ENCODE assay signal across 8 cellular contexts in the genomic region with DNA sequence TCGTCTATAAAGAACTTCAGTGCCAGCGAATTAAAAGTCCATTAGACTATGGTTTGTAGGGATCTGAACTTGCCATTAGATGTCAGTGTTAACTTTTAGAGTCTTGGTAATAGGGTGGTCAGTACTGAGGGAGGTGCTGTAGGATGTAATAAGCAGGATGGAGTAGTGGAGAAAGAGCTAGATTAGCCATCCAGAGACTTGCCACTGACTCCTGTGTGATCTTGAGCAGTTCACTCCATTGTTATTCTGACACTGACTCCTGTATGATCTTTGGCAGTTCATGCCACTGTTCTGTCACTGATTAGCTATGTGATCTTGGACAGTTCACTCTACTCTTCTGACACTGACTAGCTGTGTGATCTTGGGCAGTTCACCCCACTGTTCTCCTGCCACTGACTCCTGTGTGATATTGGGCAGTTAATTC.
A peak's percentile ranks its signal among the peaks of the same experiment; 100 is the strongest.
DNase-seq lines count a peak whose midpoint lies in the region; ATAC-seq, FAIRE-seq and TF ChIP-seq lines count a peak whose summit lies in the region.

No MANE protein-coding gene starts in this region.

- H3K36me3 ChIP-seq in bronchial epithelial cell (ENCODE audit: control insufficient read depth, insufficient read depth, low read length), result no peaks in the 10 kb centered on the region
- H3K36me3 ChIP-seq in liver (ENCODE audit: control insufficient read depth in 4 of 4, insufficient read depth in 3 of 4, low read depth in 1 of 4, low read length in 3 of 4), result peaks cover 0 to 6% (median 0%) of the 10 kb centered on the region in 4 donors

- ATAC-seq in GM18511 (IDR thresholded peaks at IDR 0.05; ENCODE audit: unreplicated experiment), result no peak

- H3K9me3 Mint-ChIP-seq in activated naive CD4-positive, alpha-beta T cell treated with anti-CD3 and anti-CD28 coated beads, Interleukin-2, amount 10 ng/mL, durations not matched to agents 7 days and 5 days, result no peaks in the 10 kb centered on the region

- H3K9ac ChIP-seq in liver (ENCODE audit: low read depth in 1 of 2, low read length in 2 of 2), result no peak overlapping the region

- H3K27me3 Mint-ChIP-seq in activated naive CD4-positive, alpha-beta T cell treated with anti-CD3 and anti-CD28 coated beads, Interleukin-2, amount 10 ng/mL, durations not matched to agents 7 days and 5 days, result no peaks in the 10 kb centered on the region

- H3K4me1 ChIP-seq in liver (ENCODE audit: control insufficient read depth in 4 of 4, insufficient read depth in 4 of 4, low read length in 3 of 4), result no peaks in the 10 kb centered on the region

- FAIRE-seq in HTR-8/SVneo (lab: Jason Lieb, UNC), result peak; percentile 96
- FAIRE-seq in bronchial epithelial cell (lab: Jason Lieb, UNC), result peak; percentile 97

- H3K4me3 ChIP-seq in AG09309 (ENCODE audit: control insufficient read depth, low read depth, low read length), result no peak overlapping the region
- H3K4me3 ChIP-seq in bronchial epithelial cell (ENCODE audit: low read depth, low read length), result no peak overlapping the region
- no peak overlapping the region for H3K4me3 ChIP-seq in liver (ENCODE audit: low read depth in 1 of 3, low read length in 3 of 3)

- WGBS in liver, result 81% methylated on average over 2 of the region's 2 CpGs

- H3K9me3 ChIP-seq in liver (ENCODE audit: control insufficient read depth in 4 of 4, low read length in 3 of 4), result peaks cover 0 to 3% (median 0%) of the 10 kb centered on the region in 4 donors

- H3K27ac ChIP-seq in liver (ENCODE audit: low read depth in 1 of 2, low read length in 2 of 2), result no peak overlapping the region

- no peaks in the 10 kb centered on the region for H3K4me1 Mint-ChIP-seq in activated naive CD4-positive, alpha-beta T cell treated with anti-CD3 and anti-CD28 coated beads, Interleukin-2, amount 10 ng/mL, durations not matched to agents 7 days and 5 days

- peaks cover 21% of the 10 kb centered on the region for H3K36me3 Mint-ChIP-seq in activated naive CD4-positive, alpha-beta T cell treated with anti-CD3 and anti-CD28 coated beads, Interleukin-2, amount 10 ng/mL, durations not matched to agents 7 days and 5 days

- H3K4me3 Mint-ChIP-seq in activated naive CD4-positive, alpha-beta T cell treated with anti-CD3 and anti-CD28 coated beads, Interleukin-2, amount 10 ng/mL, durations not matched to agents 7 days and 5 days, result no peak overlapping the region

- TF ChIP-seq RAD21 in liver (IDR thresholded peaks at IDR 0.05), result peak; percentile 56 to 71

- no peak overlapping the region for H3K27ac Mint-ChIP-seq in activated naive CD4-positive, alpha-beta T cell treated with anti-CD3 and anti-CD28 coated beads, Interleukin-2, amount 10 ng/mL, durations not matched to agents 7 days and 5 days

- TF ChIP-seq CTCF in AG09309 (IDR thresholded peaks at IDR 0.05; ENCODE audit: control insufficient read depth, insufficient read depth, low read depth, low read length, missing control alignments) (peak; percentile 63), bronchial epithelial cell (IDR thresholded peaks at IDR 0.05; ENCODE audit: insufficient read depth, low read length, severe bottlenecking) (peak; percentile 25), liver (IDR thresholded peaks at IDR 0.05; ENCODE audit: low read depth, low read length, missing input control) (no peak)

- H3K27me3 ChIP-seq in bronchial epithelial cell (ENCODE audit: control insufficient read depth, insufficient read depth, low read length), result no peaks in the 10 kb centered on the region
- H3K27me3 ChIP-seq in liver (ENCODE audit: control insufficient read depth in 4 of 4, insufficient read depth in 4 of 4, low read length in 3 of 4), result no peaks in the 10 kb centered on the region

- DNase-seq in AG09309 (ENCODE audit: low read depth) (peak; percentile 63), HTR-8/SVneo (ENCODE audit: insufficient read length, low spot score) (peak; percentile 30), bronchial epithelial cell (ENCODE audit: low read depth) (peak; percentile 41), KG1 (lab: John Stamatoyannopoulos, UW) (no peak)
- no peak for DNase-seq in stimulated activated CD8-positive, alpha-beta memory T cell treated with anti-CD3 and anti-CD28 coated beads, Interleukin-4, amount 100 ng/mL, for 48 hours
- no peak for DNase-seq in activated naive CD4-positive, alpha-beta T cell treated with anti-CD3 and anti-CD28 coated beads, Interleukin-2, amount 10 ng/mL, durations not matched to agents 7 days and 5 days

- CTCF ChIA-PET in activated naive CD4-positive, alpha-beta T cell treated with anti-CD3 and anti-CD28 coated beads, Interleukin-2, amount 10 ng/mL, durations not matched to agents 7 days and 5 days (lab: Charles Lee), result interaction anchor here (0.6 to 1.0 kb wide), 6 partner anchors 12 to 183 kb away, joined by 3 read pairs; no protein-coding TSS in a partner anchor

TF ChIP-seq in liver, 16 proteins besides CTCF, POLR2A, EP300 and RAD21:
- TF ChIP-seq RXRA (IDR thresholded peaks at IDR 0.05) (no peak), FOXA1 (IDR thresholded peaks at IDR 0.05) (no peak), TAF1 (conservative IDR thresholded peaks at IDR 0.05) (no peak), GABPA (IDR thresholded peaks at IDR 0.05 in 1 of 2, conservative IDR thresholded peaks at IDR 0.05 in 1 of 2) (no peak), EGR1 (IDR thresholded peaks at IDR 0.05; ENCODE audit: low read depth in 2 of 2) (no peak), HNF4A (conservative IDR thresholded peaks at IDR 0.05) (no peak), FOXA2 (IDR thresholded peaks at IDR 0.05) (no peak), HNF4G (IDR thresholded peaks at IDR 0.05) (no peak), SP1 (IDR thresholded peaks at IDR 0.05) (no peak), JUND (IDR thresholded peaks at IDR 0.05) (no peak), NR2F2 (IDR thresholded peaks at IDR 0.05) (no peak), YY1 (IDR thresholded peaks at IDR 0.05) (no peak)
- TF ChIP-seq, protein P1, sequence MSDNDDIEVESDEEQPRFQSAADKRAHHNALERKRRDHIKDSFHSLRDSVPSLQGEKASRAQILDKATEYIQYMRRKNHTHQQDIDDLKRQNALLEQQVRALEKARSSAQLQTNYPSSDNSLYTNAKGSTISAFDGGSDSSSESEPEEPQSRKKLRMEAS (IDR thresholded peaks at IDR 0.05), result no peak
- TF ChIP-seq, protein P2, sequence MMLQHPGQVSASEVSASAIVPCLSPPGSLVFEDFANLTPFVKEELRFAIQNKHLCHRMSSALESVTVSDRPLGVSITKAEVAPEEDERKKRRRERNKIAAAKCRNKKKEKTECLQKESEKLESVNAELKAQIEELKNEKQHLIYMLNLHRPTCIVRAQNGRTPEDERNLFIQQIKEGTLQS (IDR thresholded peaks at IDR 0.05), result no peak
- TF ChIP-seq, protein P3, sequence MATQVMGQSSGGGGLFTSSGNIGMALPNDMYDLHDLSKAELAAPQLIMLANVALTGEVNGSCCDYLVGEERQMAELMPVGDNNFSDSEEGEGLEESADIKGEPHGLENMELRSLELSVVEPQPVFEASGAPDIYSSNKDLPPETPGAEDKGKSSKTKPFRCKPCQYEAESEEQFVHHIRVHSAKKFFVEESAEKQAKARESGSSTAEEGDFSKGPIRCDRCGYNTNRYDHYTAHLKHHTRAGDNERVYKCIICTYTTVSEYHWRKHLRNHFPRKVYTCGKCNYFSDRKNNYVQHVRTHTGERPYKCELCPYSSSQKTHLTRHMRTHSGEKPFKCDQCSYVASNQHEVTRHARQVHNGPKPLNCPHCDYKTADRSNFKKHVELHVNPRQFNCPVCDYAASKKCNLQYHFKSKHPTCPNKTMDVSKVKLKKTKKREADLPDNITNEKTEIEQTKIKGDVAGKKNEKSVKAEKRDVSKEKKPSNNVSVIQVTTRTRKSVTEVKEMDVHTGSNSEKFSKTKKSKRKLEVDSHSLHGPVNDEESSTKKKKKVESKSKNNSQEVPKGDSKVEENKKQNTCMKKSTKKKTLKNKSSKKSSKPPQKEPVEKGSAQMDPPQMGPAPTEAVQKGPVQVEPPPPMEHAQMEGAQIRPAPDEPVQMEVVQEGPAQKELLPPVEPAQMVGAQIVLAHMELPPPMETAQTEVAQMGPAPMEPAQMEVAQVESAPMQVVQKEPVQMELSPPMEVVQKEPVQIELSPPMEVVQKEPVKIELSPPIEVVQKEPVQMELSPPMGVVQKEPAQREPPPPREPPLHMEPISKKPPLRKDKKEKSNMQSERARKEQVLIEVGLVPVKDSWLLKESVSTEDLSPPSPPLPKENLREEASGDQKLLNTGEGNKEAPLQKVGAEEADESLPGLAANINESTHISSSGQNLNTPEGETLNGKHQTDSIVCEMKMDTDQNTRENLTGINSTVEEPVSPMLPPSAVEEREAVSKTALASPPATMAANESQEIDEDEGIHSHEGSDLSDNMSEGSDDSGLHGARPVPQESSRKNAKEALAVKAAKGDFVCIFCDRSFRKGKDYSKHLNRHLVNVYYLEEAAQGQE (IDR thresholded peaks at IDR 0.05), result no peak
- TF ChIP-seq, protein P4, sequence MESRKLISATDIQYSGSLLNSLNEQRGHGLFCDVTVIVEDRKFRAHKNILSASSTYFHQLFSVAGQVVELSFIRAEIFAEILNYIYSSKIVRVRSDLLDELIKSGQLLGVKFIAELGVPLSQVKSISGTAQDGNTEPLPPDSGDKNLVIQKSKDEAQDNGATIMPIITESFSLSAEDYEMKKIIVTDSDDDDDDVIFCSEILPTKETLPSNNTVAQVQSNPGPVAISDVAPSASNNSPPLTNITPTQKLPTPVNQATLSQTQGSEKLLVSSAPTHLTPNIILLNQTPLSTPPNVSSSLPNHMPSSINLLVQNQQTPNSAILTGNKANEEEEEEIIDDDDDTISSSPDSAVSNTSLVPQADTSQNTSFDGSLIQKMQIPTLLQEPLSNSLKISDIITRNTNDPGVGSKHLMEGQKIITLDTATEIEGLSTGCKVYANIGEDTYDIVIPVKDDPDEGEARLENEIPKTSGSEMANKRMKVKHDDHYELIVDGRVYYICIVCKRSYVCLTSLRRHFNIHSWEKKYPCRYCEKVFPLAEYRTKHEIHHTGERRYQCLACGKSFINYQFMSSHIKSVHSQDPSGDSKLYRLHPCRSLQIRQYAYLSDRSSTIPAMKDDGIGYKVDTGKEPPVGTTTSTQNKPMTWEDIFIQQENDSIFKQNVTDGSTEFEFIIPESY (IDR thresholded peaks at IDR 0.05), result no peak
TF ChIP-seq in liver: peak in this region for 0.

Comparison
In these comparisons a context has a peak if more than half of its experiments do, and no peak if none do; other contexts are left out.
1. DNase-seq: peak in AG09309 (single experiment), HTR-8/SVneo (single experiment) and bronchial epithelial cell (single experiment); none in KG1 (single experiment), stimulated activated CD8-positive, alpha-beta memory T cell treated with anti-CD3 and anti-CD28 coated beads, Interleukin-4, amount 100 ng/mL, for 48 hours (single experiment) and activated naive CD4-positive, alpha-beta T cell treated with anti-CD3 and anti-CD28 coated beads, Interleukin-2, amount 10 ng/mL, durations not matched to agents 7 days and 5 days (single experiment).